In genomic region chr4:97593248-97593647, GRCh38 we compare ENCODE assay signal across 1 cellular context.
TF ChIP-seq lines count a peak whose summit lies in the region.

No MANE protein-coding gene starts in this region.

TF ChIP-seq in H1, 55 proteins besides CTCF, POLR2A, EP300 and RAD21 (continued from another document):
- TF ChIP-seq GTF2F1 (IDR thresholded peaks at IDR 0.05; ENCODE audit: borderline replicate concordance, low read depth, low read length) (no peak), TAF7 (optimal IDR thresholded peaks at IDR 0.05; ENCODE audit: borderline replicate concordance, low read depth, low read length) (no peak)
